Comparison of ENCODE assay signal across 9 cellular contexts in genomic region chr1:19644422-19644760, GRCh38. TPM values are rescaled to one million over a fixed set of nuclear protein-coding genes. Genes with fewer than 3 reads are reported as not detected.
DNase-seq lines count a peak whose midpoint lies in the region; ATAC-seq and TF ChIP-seq lines count a peak whose summit lies in the region.
"Had no signal": no experiment of that assay in that cellular context is flagged by ENCODE, and none has a peak within 500 bp of the region (broad histone marks: within the 10 kb centered on the region; RNA-seq: fewer than 3 reads in every experiment).

No MANE protein-coding gene starts in this region.

- no peaks in the 10 kb centered on the region for H3F3A ChIP-seq in SU-DHL-6 (ENCODE audit: insufficient read depth)

- no peak overlapping the region for H3K9ac ChIP-seq in SU-DHL-6 (ENCODE audit: low read length)
- H3K9ac ChIP-seq: KMS-11 had no signal

- H3K27ac ChIP-seq in SU-DHL-6 (ENCODE audit: low read depth, low read length) (no peak overlapping the region), heart right ventricle (peak overlapping the region; percentile 78 to 95 (median 92)), spleen (peak overlapping the region in 5 of 8 donors; percentile 48 to 82 (median 70))
- H3K27ac ChIP-seq: KMS-11 had no signal

- H3K9me3 ChIP-seq in SU-DHL-6 (ENCODE audit: insufficient read depth, low read length) (no peaks in the 10 kb centered on the region), heart right ventricle (no peaks in the 10 kb centered on the region), spleen (no peaks in the 10 kb centered on the region)

- no peak for TF ChIP-seq POLR2A in spleen (IDR thresholded peaks at IDR 0.05)

- intact Hi-C loops in heart right ventricle (cut with DNase I), result loop anchor here in 6 of 10 donors (5.0 to 10.0 kb wide), 4 partner anchors 37 to 160 kb away; partner anchors contain the start of gene CAPZB (in 3 of the 6)
- intact Hi-C loops in spleen (cut with DNase I; ENCODE audit: low total_unique reads), result no loop called here
- intact Hi-C loops in sciatic nerve (cut with DNase I), result no loop called here

- H3K27me3 ChIP-seq in SU-DHL-6 (ENCODE audit: low read length) (no peaks in the 10 kb centered on the region), heart right ventricle (peaks cover 0 to 42% (median 0%) of the 10 kb centered on the region in 7 donors), spleen (replicated peaks in 1 of 7) (peaks cover 0 to 80% (median 25%) of the 10 kb centered on the region in 7 donors)

- ATAC-seq in GM19372 (IDR thresholded peaks at IDR 0.05; ENCODE audit: low read depth, unreplicated experiment), result peak; percentile 33
- ATAC-seq in heart right ventricle, result peak in 1 of 8 donors; percentile 3
- no peak for ATAC-seq in sciatic nerve

- WGBS in heart right ventricle, 2 donors, result 1% methylated on average over 13 to 56 of the region's 56 CpGs
- WGBS in spleen, 5 donors, result 1 to 3% (median 2%) methylated on average over 17 to 56 of the region's 56 CpGs; no CpG with 5 or more reads in 2 of the 5 donors

- H3K9me2 ChIP-seq in SU-DHL-6 (replicated peaks; ENCODE audit: insufficient read depth, low read length), result no peaks in the 10 kb centered on the region

- no peak overlapping the region for H2AFZ ChIP-seq in SU-DHL-6 (ENCODE audit: low read depth, low read length, severe bottlenecking)

- no peaks in the 10 kb centered on the region for H3K36me3 ChIP-seq in SU-DHL-6 (ENCODE audit: low read length)
- no peaks in the 10 kb centered on the region for H3K36me3 ChIP-seq in heart right ventricle
- no peaks in the 10 kb centered on the region for H3K36me3 ChIP-seq in spleen

- H3K79me2 ChIP-seq in SU-DHL-6 (ENCODE audit: insufficient read depth, low read length), result no peaks in the 10 kb centered on the region

- H4K20me1 ChIP-seq in SU-DHL-6 (ENCODE audit: low read depth, low read length), result no peaks in the 10 kb centered on the region

- TF ChIP-seq CTCF in SU-DHL-6 (IDR thresholded peaks at IDR 0.05; ENCODE audit: insufficient read depth, low read length, poor library complexity, severe bottlenecking), result no peak
- no peak for TF ChIP-seq CTCF in heart right ventricle (IDR thresholded peaks at IDR 0.05)
- TF ChIP-seq CTCF in spleen (IDR thresholded peaks at IDR 0.05 in 8 of 11, conservative IDR thresholded peaks at IDR 0.05 in 3 of 11), result no peak

- H3K4me3 ChIP-seq in SU-DHL-6 (ENCODE audit: insufficient read depth, low read length, poor library complexity, severe bottlenecking), result no peak overlapping the region
- H3K4me3 ChIP-seq in heart right ventricle, result peak overlapping the region; percentile 44 to 88 (median 72)
- H3K4me3 ChIP-seq in spleen, result peak overlapping the region; percentile 41 to 78 (median 54)

- DNase-seq in heart right ventricle (no peak), spleen (no peak), islet precursor cell (no peak), RKO (ENCODE audit: low spot score) (no peak), sciatic nerve (ENCODE audit: low spot score) (no peak)
- no peak for DNase-seq in activated CD4-positive, alpha-beta T cell treated with anti-CD3 and anti-CD28 coated beads, Interleukin-2, amount 50 U/mL, for 4 hours

- H3K4me2 ChIP-seq in SU-DHL-6 (ENCODE audit: low read depth, low read length, poor library complexity, severe bottlenecking), result peak overlapping the region; percentile 34
- H3K4me2 ChIP-seq: KMS-11 had no signal

- peaks cover 5 to 63% (median 47%) of the 10 kb centered on the region in 9 donors for H3K4me1 ChIP-seq in heart right ventricle
- H3K4me1 ChIP-seq in spleen, result peaks cover 6 to 49% (median 30%) of the 10 kb centered on the region in 6 donors

RNA-seq across cellular contexts. Expression of gene NBL1, which starts 0.3 kb away (rescaled TPM):
- total RNA-seq in heart right ventricle (10 to 100 TPM; 18.5 to 48.7 (median 35.1) TPM), spleen (10 to 100 TPM in 6 of 7 donors, 1 to 10 TPM in 1; 9.9 to 50.1 (median 18.6) TPM), sciatic nerve (119 TPM)
- polyA plus RNA-seq in heart right ventricle (10 to 100 TPM; 47.9 to 48.5 TPM), spleen (10 to 100 TPM; 16.4 to 26.8 (median 16.6) TPM)

RNA-seq across cellular contexts. Expression of gene HTR6, which starts 20.3 kb away (rescaled TPM):
- total RNA-seq in heart right ventricle, result not detected
- not detected for polyA plus RNA-seq in heart right ventricle
- under 1 TPM in 2 of 7 donors, not detected in 5; 0.13 to 0.47 TPM for total RNA-seq in spleen
- polyA plus RNA-seq in spleen, result under 1 TPM in 1 of 3 donors, not detected in 2; 0.06 TPM
- total RNA-seq in sciatic nerve, result not detected

Comparison
In these comparisons a context has a peak if more than half of its experiments do, and no peak if none do; other contexts are left out.
1. intact Hi-C loops: an anchor here in heart right ventricle (5.0 to 10.0 kb wide); none called in spleen and sciatic nerve.